ENCODE assay signal across 33 cellular contexts in genomic region chr12:21711376-21711775, GRCh38.
"Had no signal": no experiment of that assay in that cellular context is flagged by ENCODE, and none has a peak within 500 bp of the region (broad histone marks: within the 10 kb centered on the region; RNA-seq: fewer than 3 reads in every experiment).

No MANE protein-coding gene starts in this region.

- H3K4me3 ChIP-seq: psoas muscle, thoracic aorta had no signal

- H2AFZ ChIP-seq: parathyroid adenoma had no signal

- H3K79me2 ChIP-seq: parathyroid adenoma had no signal

- H3K4me2 ChIP-seq: SK-N-SH had no signal

- ATAC-seq: effector memory CD8-positive, alpha-beta T cell; psoas muscle had no signal

- H3K9ac ChIP-seq: parathyroid adenoma, SK-N-SH had no signal

- H3K27ac ChIP-seq: brain microvascular endothelial cell, parathyroid adenoma, psoas muscle, thoracic aorta, WERI-Rb-1 had no signal

- DNase-seq: activated CD4-positive, alpha-beta memory T cell treated with anti-CD3 and anti-CD28 coated beads for 36 hours; activated CD4-positive, alpha-beta T cell treated with anti-CD3 and anti-CD28 coated beads, Interleukin-2, amount 10 ng/mL, durations not matched to agents 24 days and 14 days; activated CD4-positive, CD25-positive, alpha-beta regulatory T cell treated with anti-CD3 and anti-CD28 coated beads, Interleukin-2, amount 50 U/mL, for 72 hours; activated CD8-positive, alpha-beta memory T cell treated with anti-CD3 and anti-CD28 coated beads, Interleukin-2, amount 50 U/mL, for 4 hours; activated effector memory CD4-positive, alpha-beta T cell treated with anti-CD3 and anti-CD28 coated beads, Interleukin-2, amount 50 U/mL, for 16 hours; activated naive CD4-positive, alpha-beta T cell treated with anti-CD3 and anti-CD28 coated beads for 36 hours; activated naive CD8-positive, alpha-beta T cell treated with anti-CD3 and anti-CD28 coated beads, Interleukin-2, amount 10 ng/mL, durations not matched to agents 7 days and 5 days; activated T-cell treated with anti-CD3 and anti-CD28 coated beads, Interleukin-2, amount 50 U/mL, for 1 hour; amniotic stem cell; caudate nucleus; cortex of kidney; effector memory CD8-positive, alpha-beta T cell; erythroblast; foreskin fibroblast; islet precursor cell; nucleus accumbens; psoas muscle; right cardiac atrium; SK-N-SH; stimulated activated CD4-positive, alpha-beta T cell treated with anti-CD3 and anti-CD28 coated beads, Interleukin-12 subunit alpha, Interleukin-12 subunit beta, amount 100 ng/mL, for 4 hours; stimulated activated CD4-positive, alpha-beta T cell treated with anti-CD3 and anti-CD28 coated beads, Interleukin-4, amount 100 ng/mL, for 1 hour; SW 1271; T-helper 9 cell; WERI-Rb-1 had no signal

- H3K27ac Mint-ChIP-seq: activated CD4-positive, alpha-beta memory T cell treated with anti-CD3 and anti-CD28 coated beads for 36 hours; activated CD4-positive, alpha-beta T cell treated with anti-CD3 and anti-CD28 coated beads, Interleukin-2, amount 10 ng/mL, durations not matched to agents 24 days and 14 days; activated naive CD4-positive, alpha-beta T cell treated with anti-CD3 and anti-CD28 coated beads for 36 hours; activated naive CD8-positive, alpha-beta T cell treated with anti-CD3 and anti-CD28 coated beads, Interleukin-2, amount 10 ng/mL, durations not matched to agents 7 days and 5 days; activated T-helper 1 cell treated with anti-CD3 and anti-CD28 coated beads, Interleukin-12 subunit alpha, Interleukin-12 subunit beta, Interleukin-2, Interleukin-4 antibody, amounts not matched to agents 30 ng/mL and 10 ng/mL and 1 ng/mL, durations not matched to agents 14 hours and 24 hours and 36 hours; effector memory CD8-positive, alpha-beta T cell; memory B cell; stimulated activated naive CD8-positive, alpha-beta T cell treated with anti-CD3 and anti-CD28 coated beads, Interleukin-15, Interleukin-2, amounts not matched to agents 100 ng/mL and 50 ng/mL, for 24 hours; T-helper 1 cell treated with Interleukin-12 subunit alpha and Interleukin-12 subunit beta and Interleukin-4 antibody, amounts not matched to agents 30 μg/mL and 1 μg/mL, for 36 hours; type B pancreatic cell had no signal

- H3K27me3 Mint-ChIP-seq: activated naive CD8-positive, alpha-beta T cell treated with anti-CD3 and anti-CD28 coated beads, Interleukin-2, amount 10 ng/mL, durations not matched to agents 7 days and 5 days had no signal

- H3K4me1 ChIP-seq: parathyroid adenoma, psoas muscle had no signal

- H3K9me2 ChIP-seq: SK-N-SH had no signal

- H3K36me3 Mint-ChIP-seq: activated CD4-positive, alpha-beta memory T cell treated with anti-CD3 and anti-CD28 coated beads for 36 hours; activated naive CD8-positive, alpha-beta T cell treated with anti-CD3 and anti-CD28 coated beads, Interleukin-2, amount 10 ng/mL, durations not matched to agents 7 days and 5 days; memory B cell; type B pancreatic cell had no signal

- H3K4me3 Mint-ChIP-seq: activated CD4-positive, alpha-beta memory T cell treated with anti-CD3 and anti-CD28 coated beads for 36 hours; activated CD4-positive, alpha-beta T cell treated with anti-CD3 and anti-CD28 coated beads, Interleukin-2, amount 10 ng/mL, durations not matched to agents 24 days and 14 days; activated naive CD4-positive, alpha-beta T cell treated with anti-CD3 and anti-CD28 coated beads for 36 hours; activated naive CD8-positive, alpha-beta T cell treated with anti-CD3 and anti-CD28 coated beads, Interleukin-2, amount 10 ng/mL, durations not matched to agents 7 days and 5 days; activated T-helper 1 cell treated with anti-CD3 and anti-CD28 coated beads, Interleukin-12 subunit alpha, Interleukin-12 subunit beta, Interleukin-2, Interleukin-4 antibody, amounts not matched to agents 30 ng/mL and 10 ng/mL and 1 ng/mL, durations not matched to agents 14 hours and 24 hours and 36 hours; effector memory CD8-positive, alpha-beta T cell; memory B cell; neural crest cell; stimulated activated naive CD8-positive, alpha-beta T cell treated with anti-CD3 and anti-CD28 coated beads, Interleukin-15, Interleukin-2, amounts not matched to agents 100 ng/mL and 50 ng/mL, for 24 hours; T-helper 1 cell treated with Interleukin-12 subunit alpha and Interleukin-12 subunit beta and Interleukin-4 antibody, amounts not matched to agents 30 μg/mL and 1 μg/mL, for 36 hours; type B pancreatic cell had no signal

- H3K36me3 ChIP-seq: brain microvascular endothelial cell, thoracic aorta, WERI-Rb-1 had no signal

- H3K9me3 Mint-ChIP-seq: activated CD4-positive, alpha-beta memory T cell treated with anti-CD3 and anti-CD28 coated beads for 36 hours; activated CD4-positive, alpha-beta T cell treated with anti-CD3 and anti-CD28 coated beads, Interleukin-2, amount 10 ng/mL, durations not matched to agents 24 days and 14 days; activated naive CD4-positive, alpha-beta T cell treated with anti-CD3 and anti-CD28 coated beads for 36 hours; activated naive CD8-positive, alpha-beta T cell treated with anti-CD3 and anti-CD28 coated beads, Interleukin-2, amount 10 ng/mL, durations not matched to agents 7 days and 5 days; activated T-helper 1 cell treated with anti-CD3 and anti-CD28 coated beads, Interleukin-12 subunit alpha, Interleukin-12 subunit beta, Interleukin-2, Interleukin-4 antibody, amounts not matched to agents 30 ng/mL and 10 ng/mL and 1 ng/mL, durations not matched to agents 14 hours and 24 hours and 36 hours; effector memory CD8-positive, alpha-beta T cell; memory B cell; stimulated activated naive CD8-positive, alpha-beta T cell treated with anti-CD3 and anti-CD28 coated beads, Interleukin-15, Interleukin-2, amounts not matched to agents 100 ng/mL and 50 ng/mL, for 24 hours; T-helper 1 cell treated with Interleukin-12 subunit alpha and Interleukin-12 subunit beta and Interleukin-4 antibody, amounts not matched to agents 30 μg/mL and 1 μg/mL, for 36 hours; type B pancreatic cell had no signal

- H3K9me3 ChIP-seq: psoas muscle, SK-N-SH, thoracic aorta had no signal

- H3K27me3 ChIP-seq: brain microvascular endothelial cell had no signal

- H3K4me1 Mint-ChIP-seq: activated CD4-positive, alpha-beta T cell treated with anti-CD3 and anti-CD28 coated beads, Interleukin-2, amount 10 ng/mL, durations not matched to agents 24 days and 14 days; neural crest cell had no signal
